24 cellular contexts compared by ENCODE assay signal in genomic region chr20:11777387-11777786, GRCh38.
DNase-seq lines count a peak whose midpoint lies in the region; ATAC-seq, FAIRE-seq and TF ChIP-seq lines count a peak whose summit lies in the region.
"Had no signal": no experiment of that assay in that cellular context is flagged by ENCODE, and none has a peak within 500 bp of the region (broad histone marks: within the 10 kb centered on the region; RNA-seq: fewer than 3 reads in every experiment).

No MANE protein-coding gene starts in this region.

- no peak for TF ChIP-seq EP300 in A549 (IDR thresholded peaks at IDR 0.05)

- H3K4ac ChIP-seq in mesenchymal stem cell (ENCODE audit: low read depth in 1 of 2, low read length in 2 of 2): no peak overlapping the region

- POLR2A ChIA-PET in A549 (lab: Yijun Ruan, JAX): no interaction called here

- H3K23ac ChIP-seq in mesenchymal stem cell (ENCODE audit: low read length in 2 of 2): no peak overlapping the region

- H3K9me3 ChIP-seq in A549: peaks cover 2% of the 10 kb centered on the region; the same call in 1 of the 3 replicates
- H3K9me3 ChIP-seq in mesenchymal stem cell (ENCODE audit: control insufficient read depth, low read length): no peaks in the 10 kb centered on the region
- no peaks in the 10 kb centered on the region for H3K9me3 ChIP-seq in pancreas

- ATAC-seq in A549 (no peak), pancreas (no peak), GM18861 (IDR thresholded peaks at IDR 0.05; ENCODE audit: unreplicated experiment) (no peak), left cardiac atrium (no peak)
- ATAC-seq: activated CD4-positive, alpha-beta T cell treated with anti-CD3 and anti-CD28 coated beads for 36 hours; foreskin keratinocyte; sciatic nerve; T-cell had no signal

- TF ChIP-seq RAD21 in A549 (conservative IDR thresholded peaks at IDR 0.05 in 1 of 2, IDR thresholded peaks at IDR 0.05 in 1 of 2): no peak

- TF ChIP-seq POLR2A in A549 (IDR thresholded peaks at IDR 0.05; ENCODE audit: low read length): no peak

- CTCF ChIA-PET in A549 (lab: Yijun Ruan, JAX): no interaction called here

- H2BK15ac ChIP-seq in mesenchymal stem cell (ENCODE audit: low read depth, poor library complexity, severe bottlenecking): no peak overlapping the region

- WGBS in A549 (ENCODE audit: missing lambda C conversion rate): 90% methylated on average over 8 of the region's 8 CpGs
- WGBS in mesenchymal stem cell: 87% methylated on average over 8 of the region's 8 CpGs
- 81 to 87% methylated on average over 8 of the region's 8 CpGs for WGBS in pancreas, 2 donors

- H2BK12ac ChIP-seq in mesenchymal stem cell (ENCODE audit: low read length in 2 of 2): no peak overlapping the region

- H3K4me1 ChIP-seq in A549 (no peaks in the 10 kb centered on the region), mesenchymal stem cell (ENCODE audit: control insufficient read depth, insufficient read depth, low read depth, low read length) (peaks cover 3% of the 10 kb centered on the region), pancreas (no peaks in the 10 kb centered on the region)

- peak overlapping the region; percentile 34 for H4K91ac ChIP-seq in mesenchymal stem cell (ENCODE audit: low read length)

- H3K79me1 ChIP-seq in mesenchymal stem cell (replicated peaks; ENCODE audit: low read length, poor library complexity, severe bottlenecking): no peaks in the 10 kb centered on the region

- H3K9ac ChIP-seq in mesenchymal stem cell (ENCODE audit: low read length): no peak overlapping the region

- H3K27me3 ChIP-seq in mesenchymal stem cell (ENCODE audit: control insufficient read depth in 1 of 2, insufficient read depth in 1 of 2, low read length in 2 of 2) (no peaks in the 10 kb centered on the region), pancreas (no peaks in the 10 kb centered on the region)
- H3K27me3 ChIP-seq: foreskin keratinocyte had no signal

- intact Hi-C loops in pancreas (cut with DNase I) (no loop called here), left cardiac atrium (cut with DNase I) (no loop called here)

- no peak overlapping the region for H2AK5ac ChIP-seq in mesenchymal stem cell (ENCODE audit: low read length, severe bottlenecking)

- peak overlapping the region in 1 of 2 experiments; percentile 73 for H3K18ac ChIP-seq in mesenchymal stem cell (ENCODE audit: low read depth in 1 of 2, low read length in 2 of 2)

- H2BK120ac ChIP-seq in mesenchymal stem cell (ENCODE audit: low read depth, low read length): no peak overlapping the region

- no peak overlapping the region for H2BK5ac ChIP-seq in mesenchymal stem cell (ENCODE audit: low read depth, low read length, poor library complexity, severe bottlenecking)

- DNase-seq in A549 (ENCODE audit: low read depth in 1 of 2, low spot score in 1 of 2): no peak
- no peak for DNase-seq in HTR-8/SVneo (ENCODE audit: insufficient read length, low spot score)
- no peak for DNase-seq in coronary artery (ENCODE audit: low spot score)
- DNase-seq in mesenchymal stem cell: no peak
- no peak for DNase-seq in pancreas
- DNase-seq in left cardiac atrium: no peak
- DNase-seq in dermis blood vessel endothelial cell: no peak
- DNase-seq: ACHN; activated CD4-positive, alpha-beta T cell treated with anti-CD3 and anti-CD28 coated beads for 36 hours; activated naive CD4-positive, alpha-beta T cell treated with anti-CD3 and anti-CD28 coated beads for 36 hours; activated T-cell treated with anti-CD3 and anti-CD28 coated beads, Interleukin-2, amount 50 U/mL, for 48 hours; caudate nucleus; CD4-positive, CD25-positive, alpha-beta regulatory T cell; DMS 273 treated with DMSO at 0.1 percent for 48 hours; foreskin keratinocyte; hypothalamus; Karpas-422; NCI-H1048; Right ventricle myocardium superior; T-cell had no signal

- H3K36me3 ChIP-seq in mesenchymal stem cell (ENCODE audit: control insufficient read depth in 1 of 2, insufficient read depth in 2 of 2, low read depth in 1 of 2, low read length in 2 of 2): no peaks in the 10 kb centered on the region
- H3K36me3 ChIP-seq in pancreas: no peaks in the 10 kb centered on the region

- H3K4me3 ChIP-seq in A549 (no peak overlapping the region), coronary artery (peak overlapping the region; percentile 52), mesenchymal stem cell (ENCODE audit: insufficient read depth in 1 of 2, low read depth in 1 of 2, low read length in 2 of 2) (no peak overlapping the region), pancreas (no peak overlapping the region)

- H4K8ac ChIP-seq in mesenchymal stem cell (ENCODE audit: low read length): no peak overlapping the region

- H3K27ac ChIP-seq in A549 (no peak overlapping the region), coronary artery (no peak overlapping the region), mesenchymal stem cell (ENCODE audit: low read length, poor library complexity, severe bottlenecking) (no peak overlapping the region), pancreas (no peak overlapping the region)
- H3K27ac ChIP-seq: foreskin keratinocyte had no signal

- FAIRE-seq in A549 (lab: Jason Lieb, UNC): no peak
- peak; percentile 48 for FAIRE-seq in HTR-8/SVneo (lab: Jason Lieb, UNC)
- FAIRE-seq in pancreas (lab: Jason Lieb, UNC): no peak
- FAIRE-seq: keratinocyte, TTC549 had no signal

- H3K4me2 ChIP-seq in A549: peak overlapping the region; percentile 62
- no peak overlapping the region for H3K4me2 ChIP-seq in mesenchymal stem cell (ENCODE audit: low read length, poor library complexity, severe bottlenecking)

- H2AFZ ChIP-seq in mesenchymal stem cell (ENCODE audit: low read depth, low read length): no peak overlapping the region

- TF ChIP-seq CTCF in A549 (IDR thresholded peaks at IDR 0.05): no peak
- TF ChIP-seq CTCF in coronary artery (IDR thresholded peaks at IDR 0.05): no peak
- TF ChIP-seq CTCF in pancreas (IDR thresholded peaks at IDR 0.05): no peak

- no peak overlapping the region for H3K14ac ChIP-seq in mesenchymal stem cell (ENCODE audit: low read length in 2 of 2)

TF ChIP-seq in A549, 52 proteins besides CTCF, POLR2A, EP300 and RAD21:
- TF ChIP-seq POLR2AphosphoS2 (conservative IDR thresholded peaks at IDR 0.05; ENCODE audit: low read length) (no peak), SREBF2 (IDR thresholded peaks at IDR 0.05) (no peak), TFCP2L1 (CRISPR knock-in tag; IDR thresholded peaks at IDR 0.05) (no peak), NFE2L2 (conservative IDR thresholded peaks at IDR 0.05; ENCODE audit: low read length) (no peak), TP53 (CRISPR knock-in tag; IDR thresholded peaks at IDR 0.05) (no peak), FOXS1 (CRISPR knock-in tag; IDR thresholded peaks at IDR 0.05) (no peak), EHMT2 (IDR thresholded peaks at IDR 0.05; ENCODE audit: low read depth) (no peak), JUN (IDR thresholded peaks at IDR 0.05) (no peak), CBX8 (IDR thresholded peaks at IDR 0.05) (no peak), MAX (IDR thresholded peaks at IDR 0.05) (no peak), CEBPB (IDR thresholded peaks at IDR 0.05) (no peak), USF2 (IDR thresholded peaks at IDR 0.05) (no peak), ESRRA (IDR thresholded peaks at IDR 0.05; ENCODE audit: borderline replicate concordance, low read length) (no peak), FOSL2 (IDR thresholded peaks at IDR 0.05) (no peak), FOSL2 (CRISPR knock-in tag; IDR thresholded peaks at IDR 0.05) (no peak), PBX3 (IDR thresholded peaks at IDR 0.05) (no peak), ELK1 (IDR thresholded peaks at IDR 0.05; ENCODE audit: low read depth, low read length) (no peak), RCOR1 (IDR thresholded peaks at IDR 0.05; ENCODE audit: low read depth, low read length) (no peak), KDM1A (IDR thresholded peaks at IDR 0.05; ENCODE audit: low read depth) (no peak), RNF2 (IDR thresholded peaks at IDR 0.05; ENCODE audit: borderline replicate concordance, low read depth) (no peak), KDM5A (IDR thresholded peaks at IDR 0.05) (no peak)
